9 cellular contexts compared by ENCODE assay signal in genomic region chr10:30597433-30597824, GRCh38. TPM values are rescaled to one million over a fixed set of nuclear protein-coding genes. Genes with fewer than 3 reads are reported as not detected.
"Had no signal": no experiment of that assay in that cellular context is flagged by ENCODE, and none has a peak within 500 bp of the region (broad histone marks: within the 10 kb centered on the region; RNA-seq: fewer than 3 reads in every experiment).

No MANE protein-coding gene starts in this region.

RNA-seq across cellular contexts. Expression of gene LYZL2, which starts 32.1 kb away (rescaled TPM):
- total RNA-seq: activated CD4-positive, alpha-beta memory T cell treated with anti-CD3 and anti-CD28 coated beads for 36 hours; activated CD4-positive, alpha-beta T cell treated with anti-CD3 and anti-CD28 coated beads, Interleukin-2, amount 10 ng/mL, durations not matched to agents 7 days and 5 days; activated naive CD4-positive, alpha-beta T cell treated with anti-CD3 and anti-CD28 coated beads, Interleukin-2, amount 50 U/mL, for 72 hours; activated T-cell treated with anti-CD3 and anti-CD28 coated beads, Interleukin-2, amount 50 U/mL, for 4 hours; ascending aorta; cardiac muscle cell; MCF 10A; PC-3; SJSA1 had no signal
- polyA plus RNA-seq: cardiac muscle cell had no signal
